23 cellular contexts compared by ENCODE assay signal in the genomic region with DNA sequence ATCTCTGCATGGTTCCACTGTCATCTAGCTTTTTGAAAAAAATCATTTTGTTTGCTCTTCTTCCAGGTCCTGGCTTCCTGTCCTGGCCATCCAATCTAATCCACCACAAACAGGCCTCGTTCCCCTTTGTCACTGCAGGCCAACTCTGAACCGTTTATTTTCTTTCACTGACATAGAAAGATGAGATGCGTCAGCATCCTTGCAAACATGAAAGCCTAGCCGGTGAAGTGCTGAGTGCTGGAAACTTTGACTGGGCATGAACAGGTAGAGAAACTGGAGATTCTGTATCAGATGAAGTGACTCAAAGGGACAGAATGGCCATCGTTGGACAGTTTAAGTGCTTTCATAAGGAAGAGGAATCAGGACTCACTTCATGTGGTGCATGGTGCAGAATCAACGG.
DNase-seq lines count a peak whose midpoint lies in the region; ATAC-seq, FAIRE-seq and TF ChIP-seq lines count a peak whose summit lies in the region.
"Had no signal": no experiment of that assay in that cellular context is flagged by ENCODE, and none has a peak within 500 bp of the region (broad histone marks: within the 10 kb centered on the region; RNA-seq: fewer than 3 reads in every experiment).

No MANE protein-coding gene starts in this region.

- peaks cover 10% of the 10 kb centered on the region for H3K9me3 Mint-ChIP-seq in type B pancreatic cell

- no peak overlapping the region for H2BK120ac ChIP-seq in H1 (replicated peaks; ENCODE audit: low read depth, low read length)

- dilution Hi-C loops in mammary epithelial cell (cut with HindIII; ENCODE audit: low sequenced_read_pairs), result no loop called here

- H2AFZ ChIP-seq in H1 (ENCODE audit: low read length) (no peak overlapping the region), mammary epithelial cell (ENCODE audit: low read depth, low read length) (no peak overlapping the region)

- H2BK12ac ChIP-seq in H1 (ENCODE audit: low read depth, low read length), result no peak overlapping the region; the same call in 1 of the 2 replicates

- H3K23me2 ChIP-seq in H1 (ENCODE audit: low read depth, low read length), result no peaks in the 10 kb centered on the region; the same call in 1 of the 2 replicates

- no peak overlapping the region for H3K56ac ChIP-seq in H1 (replicated peaks; ENCODE audit: insufficient read length, low read depth, low read length)

- TF ChIP-seq EP300 in H1 (IDR thresholded peaks at IDR 0.05; ENCODE audit: borderline replicate concordance in 1 of 2, low read depth in 2 of 2, low read length in 2 of 2), result no peak

- ATAC-seq in HG03108 (IDR thresholded peaks at IDR 0.05; ENCODE audit: unreplicated experiment), result no peak
- ATAC-seq: CD8-positive, alpha-beta T cell; HCT116 had no signal

- H3K4me3 Mint-ChIP-seq in type B pancreatic cell, result no peak overlapping the region
- H3K4me3 Mint-ChIP-seq: B cell; CD4-positive, CD25-positive, alpha-beta regulatory T cell; CD8-positive, alpha-beta T cell; H9 had no signal

- H4K5ac ChIP-seq in H1 (ENCODE audit: insufficient read length, low read depth, low read length), result no peak overlapping the region

- POLR2A ChIA-PET in H1 (lab: Charles Lee; ENCODE audit: partially characterized antibody), result no interaction called here

- H3K4me1 Mint-ChIP-seq in type B pancreatic cell (ENCODE audit: unreplicated experiment), result peaks cover 24% of the 10 kb centered on the region
- H3K4me1 Mint-ChIP-seq: B cell; CD4-positive, CD25-positive, alpha-beta regulatory T cell had no signal

- DNase-seq in NCI-H510A treated with DMSO at 0.1 percent for 48 hours (lab: John Stamatoyannopoulos, UW) (peak; percentile 26), NCI-H510A (lab: John Stamatoyannopoulos, UW) (no peak), NCI-H146 (lab: John Stamatoyannopoulos, UW) (peak; percentile 67), H1 (ENCODE audit: low read depth in 1 of 2, low spot score in 2 of 2) (no peak), type B pancreatic cell (ENCODE audit: extremely low spot score, unreplicated experiment) (no peak), H4 (ENCODE audit: low spot score) (no peak), mammary epithelial cell (no peak)
- DNase-seq: Caco-2; CD4-positive, CD25-positive, alpha-beta regulatory T cell; CD8-positive, alpha-beta T cell; DMS153; DND-41; GOT3; H9 had no signal

- H4K20me1 ChIP-seq in H1 (replicated peaks in 1 of 2; ENCODE audit: control insufficient read depth in 1 of 2, insufficient read depth in 2 of 2, low read length in 2 of 2) (no peaks in the 10 kb centered on the region), mammary epithelial cell (ENCODE audit: insufficient read depth, low read length) (no peaks in the 10 kb centered on the region)
- H4K20me1 ChIP-seq: BLaER1 had no signal

- H3K23ac ChIP-seq in H1 (ENCODE audit: insufficient read length), result no peak overlapping the region

- H3K4me2 ChIP-seq in H1 (ENCODE audit: insufficient read depth in 1 of 2, low read depth in 2 of 2, low read length in 2 of 2) (no peak overlapping the region), mammary epithelial cell (ENCODE audit: insufficient read depth, low read depth, low read length) (no peak overlapping the region)
- H3K4me2 ChIP-seq: BLaER1 had no signal

- TF ChIP-seq RAD21 in H1 (IDR thresholded peaks at IDR 0.05 in 1 of 2, conservative IDR thresholded peaks at IDR 0.05 in 1 of 2; ENCODE audit: low read depth in 2 of 2, low read length in 2 of 2), result no peak

- H3K79me2 ChIP-seq in H1 (ENCODE audit: control insufficient read depth in 1 of 2, insufficient read depth in 2 of 2, low read length in 2 of 2) (no peaks in the 10 kb centered on the region), mammary epithelial cell (ENCODE audit: insufficient read depth, low read length) (no peaks in the 10 kb centered on the region)

- H3K27me3 ChIP-seq in H1 (replicated peaks in 1 of 4; ENCODE audit: control insufficient read depth in 3 of 4, extremely low read depth in 1 of 4, insufficient read depth in 3 of 4, low read length in 3 of 4) (peaks cover 0 to 3% (median 0%) of the 10 kb centered on the region in 4 experiments; a peak in 2 of 7 replicates), mammary epithelial cell (ENCODE audit: insufficient read depth, low read length) (no peaks in the 10 kb centered on the region)
- H3K27me3 ChIP-seq: BLaER1 had no signal

- no peak overlapping the region for H3K4me3 ChIP-seq in H1 (ENCODE audit: extremely low read depth in 1 of 4, insufficient read depth in 2 of 4, low read depth in 3 of 4, low read length in 4 of 4)
- no peak overlapping the region for H3K4me3 ChIP-seq in mammary epithelial cell (replicated peaks in 1 of 3; ENCODE audit: insufficient read depth in 1 of 3, low read depth in 2 of 3, low read length in 3 of 3)
- H3K4me3 ChIP-seq: BLaER1 had no signal

- no peak overlapping the region for H2AK5ac ChIP-seq in H1 (ENCODE audit: low read depth, low read length)

- CTCF ChIA-PET in H1 (lab: Charles Lee; ENCODE audit: partially characterized antibody) (no interaction called here), mammary epithelial cell (lab: Charles Lee; ENCODE audit: low non-redundant PET) (no interaction called here)

- no peak overlapping the region for H3K14ac ChIP-seq in H1 (ENCODE audit: insufficient read length)

- no peak for FAIRE-seq in H1 (lab: Jason Lieb, UNC)
- FAIRE-seq: A204.1, G401.6, GM12892 had no signal

- peak overlapping the region; percentile 62; the same call in 1 of the 2 replicates for H2BK20ac ChIP-seq in H1 (ENCODE audit: low read length)

- no peak overlapping the region for H4K91ac ChIP-seq in H1 (replicated peaks; ENCODE audit: insufficient read length, low read length)

- no peak overlapping the region for H3K9ac ChIP-seq in H1 (replicated peaks in 1 of 4; ENCODE audit: extremely low read depth in 1 of 4, low read depth in 3 of 4, low read length in 3 of 4)
- H3K9ac ChIP-seq in mammary epithelial cell (ENCODE audit: insufficient read depth, low read length), result no peak overlapping the region
- H3K9ac ChIP-seq: BLaER1 had no signal

- H3K4ac ChIP-seq in H1 (replicated peaks; ENCODE audit: insufficient read length, low read depth, low read length), result no peak overlapping the region

- H3K27me3 Mint-ChIP-seq in type B pancreatic cell, result no peaks in the 10 kb centered on the region
- H3K27me3 Mint-ChIP-seq: B cell; CD4-positive, CD25-positive, alpha-beta regulatory T cell had no signal

- H3K4me1 ChIP-seq in H1 (replicated peaks in 1 of 4; ENCODE audit: control insufficient read depth in 3 of 4, insufficient read depth in 4 of 4, low read length in 3 of 4) (peaks cover 7 to 22% (median 12%) of the 10 kb centered on the region in 4 experiments; a peak in 6 of 7 replicates), mammary epithelial cell (ENCODE audit: insufficient read depth, low read length) (no peaks in the 10 kb centered on the region)
- H3K4me1 ChIP-seq: BLaER1, Caco-2 had no signal

- no peak overlapping the region for H3K27ac ChIP-seq in H1 (ENCODE audit: low read depth, low read length)
- H3K27ac ChIP-seq in mammary epithelial cell (ENCODE audit: insufficient read depth, low read depth, low read length), result no peak overlapping the region
- H3K27ac ChIP-seq: 22Rv1, BLaER1, C4-2B had no signal

- WGBS in H1 (ENCODE audit: extremely low coverage in 1 of 2, insufficient coverage in 1 of 2, insufficient read length in 1 of 2, insufficient replicate concordance in 2 of 2, low coverage in 1 of 2, low lambda C conversion rate in 2 of 2, missing lambda C conversion rate in 1 of 2), 2 experiments, result 89% methylated on average over 6 of the region's 6 CpGs; no CpG with 5 or more reads in 1 of the 2 experiments
- 55% methylated on average over 6 of the region's 6 CpGs for WGBS in mammary epithelial cell (ENCODE audit: low coverage, missing lambda C conversion rate)

- H3K36me3 ChIP-seq in H1 (ENCODE audit: control insufficient read depth in 2 of 4, insufficient read depth in 4 of 4, low read length in 3 of 4) (no peaks in the 10 kb centered on the region), mammary epithelial cell (ENCODE audit: insufficient read depth, low read length) (no peaks in the 10 kb centered on the region)
- H3K36me3 ChIP-seq: BLaER1 had no signal

- peaks cover 4% of the 10 kb centered on the region for H3K36me3 Mint-ChIP-seq in type B pancreatic cell
- H3K36me3 Mint-ChIP-seq: CD4-positive, CD25-positive, alpha-beta regulatory T cell; CD8-positive, alpha-beta T cell had no signal

- in situ Hi-C loops in mammary epithelial cell (cut with MboI; ENCODE audit: low sequenced_read_pairs in 2 of 2), result no loop called here

- no peak overlapping the region for H2BK15ac ChIP-seq in H1 (ENCODE audit: low read length)

- no peak overlapping the region for H4K8ac ChIP-seq in H1 (ENCODE audit: extremely low read depth, insufficient read depth, low read length)

- BruUV-seq in mammary epithelial cell (replicated peaks; lab: Mats Ljungman, UMichigan), result no TSS peak

- intact Hi-C loops in mammary epithelial cell (cut with micrococcal nuclease), result no loop called here

- no peak overlapping the region for H3K18ac ChIP-seq in H1 (ENCODE audit: extremely low read depth, low read length)

- no peaks in the 10 kb centered on the region for H3K79me1 ChIP-seq in H1 (ENCODE audit: low read depth, low read length)

- TF ChIP-seq POLR2A in H1 (IDR thresholded peaks at IDR 0.05; ENCODE audit: control extremely low read depth in 1 of 2, low read depth in 2 of 2, low read length in 2 of 2), result no peak

- TF ChIP-seq CTCF in H1 (IDR thresholded peaks at IDR 0.05; ENCODE audit: control extremely low read depth in 1 of 3, insufficient read depth in 1 of 3, low read depth in 1 of 3, low read length in 3 of 3) (no peak), type B pancreatic cell (conservative IDR thresholded peaks at IDR 0.05) (no peak), mammary epithelial cell (conservative IDR thresholded peaks at IDR 0.05 in 1 of 2, IDR thresholded peaks at IDR 0.05 in 1 of 2; ENCODE audit: extremely low read depth in 1 of 2, insufficient read depth in 1 of 2, low read depth in 1 of 2, low read length in 2 of 2) (no peak)

- peaks cover 3 to 6% of the 10 kb centered on the region in 2 experiments; a peak in 3 of 4 replicates for H3K9me3 ChIP-seq in H1 (ENCODE audit: insufficient read depth in 2 of 2, low read depth in 1 of 2, low read length in 1 of 2)
- peaks cover 37% of the 10 kb centered on the region for H3K9me3 ChIP-seq in mammary epithelial cell (replicated peaks; ENCODE audit: insufficient read depth, low read length)

- H2BK5ac ChIP-seq in H1 (ENCODE audit: low read depth, low read length), result no peak overlapping the region

- peak overlapping the region; percentile 40 for H3K27ac Mint-ChIP-seq in type B pancreatic cell
- H3K27ac Mint-ChIP-seq: B cell; CD4-positive, CD25-positive, alpha-beta regulatory T cell; CD8-positive, alpha-beta T cell had no signal

TF ChIP-seq in H1, 55 proteins besides CTCF, POLR2A, EP300 and RAD21 (continues in another document):
- no peak for TF ChIP-seq TEAD4 (IDR thresholded peaks at IDR 0.05; ENCODE audit: low read depth, low read length)

Comparison
In these comparisons a context has a peak if more than half of its experiments do, and no peak if none do; other contexts are left out.
1. DNase-seq: peak in NCI-H510A treated with DMSO at 0.1 percent for 48 hours (single experiment) and NCI-H146 (single experiment); none in NCI-H510A (single experiment), H1 (0 of 2), type B pancreatic cell (single experiment), H4 (single experiment) and mammary epithelial cell (single experiment).